In the genomic region with DNA sequence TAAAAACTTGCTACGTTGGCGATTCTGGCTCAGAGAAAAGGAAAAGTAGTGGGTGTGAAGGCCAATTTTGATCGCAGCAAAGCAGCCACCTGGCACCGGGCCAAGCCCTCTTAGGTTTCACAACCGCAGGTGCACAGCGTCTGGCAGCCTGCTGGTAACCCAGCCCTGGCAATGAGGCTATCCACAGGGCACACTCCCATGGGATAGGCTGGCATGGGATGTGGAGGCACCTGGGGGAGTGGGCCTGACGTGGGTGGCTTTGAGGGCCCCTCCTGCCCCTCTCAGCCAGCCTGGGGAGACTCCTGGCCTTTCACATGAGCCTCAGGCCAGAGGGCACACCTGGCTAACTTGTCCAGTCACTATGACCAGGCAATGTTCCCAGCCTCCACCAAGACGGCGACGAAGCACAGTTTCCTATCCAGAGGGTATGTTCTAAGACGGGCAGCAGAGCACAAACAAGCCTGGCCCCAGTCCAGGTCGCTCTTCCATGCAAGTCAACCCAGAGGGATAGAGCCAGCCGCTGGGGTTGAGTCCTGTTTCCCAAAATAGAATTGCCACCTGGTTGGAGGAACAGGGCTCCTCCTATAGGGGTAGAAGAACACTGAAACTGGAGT, we compare ENCODE assay signal across 8 cellular contexts. TPM values are rescaled to one million over a fixed set of nuclear protein-coding genes. Genes with fewer than 3 reads are reported as not detected.
DNase-seq lines count a peak whose midpoint lies in the region; ATAC-seq and TF ChIP-seq lines count a peak whose summit lies in the region.

No MANE protein-coding gene starts in this region.

- no peaks in the 10 kb centered on the region for H3K27me3 ChIP-seq in SJCRH30
- H3K27me3 ChIP-seq in brain microvascular endothelial cell (replicated peaks): no peaks in the 10 kb centered on the region

- ATAC-seq in GM18519 (IDR thresholded peaks at IDR 0.05; ENCODE audit: low FRiP score, unreplicated experiment): no peak

- in situ Hi-C loops in brain microvascular endothelial cell (cut with HindIII; ENCODE audit: low pct_ligation_motif_present, low sequenced_read_pairs): no loop called here

- DNase-seq in activated T-cell treated with anti-CD3 and anti-CD28 coated beads for 1 hour (ENCODE audit: low read depth) (peak; percentile 11), activated T-cell treated with anti-CD3 and anti-CD28 coated beads for 4 hours (no peak), NAMALWA (ENCODE audit: low spot score) (peak; percentile 86), SJCRH30 (peak; percentile 39 to 65), glomerular visceral epithelial cell (ENCODE audit: extremely low spot score) (peak; percentile 65), brain microvascular endothelial cell (no peak)
- peak; percentile 18 for DNase-seq in stimulated activated CD4-positive, alpha-beta T cell treated with anti-CD3 and anti-CD28 coated beads, Interleukin-4, amount 100 ng/mL, for 24 hours

- TF ChIP-seq CTCF in brain microvascular endothelial cell (IDR thresholded peaks at IDR 0.05; ENCODE audit: low read depth, low read length, missing control alignments): no peak

- H3K9me3 ChIP-seq in SJCRH30 (replicated peaks): no peaks in the 10 kb centered on the region

- H3K4me1 ChIP-seq in SJCRH30: no peaks in the 10 kb centered on the region

- no peaks in the 10 kb centered on the region for H3K36me3 ChIP-seq in SJCRH30
- H3K36me3 ChIP-seq in brain microvascular endothelial cell (replicated peaks): no peaks in the 10 kb centered on the region

- H3K27ac ChIP-seq in SJCRH30 (no peak overlapping the region), brain microvascular endothelial cell (no peak overlapping the region)

- H3K4me3 ChIP-seq in SJCRH30 (no peak overlapping the region), brain microvascular endothelial cell (ENCODE audit: low read depth, low read length) (no peak overlapping the region)

RNA-seq across cellular contexts. Expression of a gene that starts 19.0 kb away (rescaled TPM):
- total RNA-seq in SJCRH30 (2014; rRNA removed; shearing (Covaris generic)): not detected in 2 replicates

RNA-seq across cellular contexts. Expression of a gene that starts 38.6 kb away (rescaled TPM):
- total RNA-seq in SJCRH30 (2014; rRNA removed; shearing (Covaris generic)): 397 and 405 TPM in 2 replicates

RNA-seq across cellular contexts. Expression of a gene that starts 39.0 kb away (rescaled TPM):
- 13.8 and 15.8 TPM in 2 replicates for total RNA-seq in SJCRH30 (2014; rRNA removed; shearing (Covaris generic))

Comparison
In these comparisons a context has a peak if more than half of its experiments do, and no peak if none do; other contexts are left out.
1. DNase-seq: peak in activated T-cell treated with anti-CD3 and anti-CD28 coated beads for 1 hour (single experiment), NAMALWA (single experiment), SJCRH30 (2 of 2), glomerular visceral epithelial cell (single experiment) and stimulated activated CD4-positive, alpha-beta T cell treated with anti-CD3 and anti-CD28 coated beads, Interleukin-4, amount 100 ng/mL, for 24 hours (single experiment); none in activated T-cell treated with anti-CD3 and anti-CD28 coated beads for 4 hours (single experiment) and brain microvascular endothelial cell (single experiment).